27 cellular contexts compared by ENCODE assay signal in the genomic region with DNA sequence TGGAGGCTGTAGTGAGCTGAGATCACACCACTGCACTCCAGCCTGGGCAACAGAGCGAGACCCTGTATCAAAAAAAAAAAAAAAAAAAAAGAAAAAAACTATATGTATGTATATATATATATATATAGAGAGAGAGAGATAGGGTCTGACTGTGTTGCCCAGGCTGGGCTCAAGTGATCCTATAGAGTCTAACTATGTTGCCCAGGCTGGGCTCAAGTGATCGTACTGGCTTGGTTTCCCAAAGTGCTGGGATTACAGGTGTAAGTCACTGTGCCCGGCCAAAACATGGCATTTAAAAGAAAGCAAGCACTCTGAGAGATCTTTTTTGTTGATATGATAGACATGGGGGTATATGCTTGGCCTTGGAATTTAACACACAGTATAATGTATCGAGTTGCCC. TPM values are rescaled to one million over a fixed set of nuclear protein-coding genes. Genes with fewer than 3 reads are reported as not detected.
DNase-seq lines count a peak whose midpoint lies in the region; ATAC-seq, FAIRE-seq and TF ChIP-seq lines count a peak whose summit lies in the region.
"Had no signal": no experiment of that assay in that cellular context is flagged by ENCODE, and none has a peak within 500 bp of the region (broad histone marks: within the 10 kb centered on the region; RNA-seq: fewer than 3 reads in every experiment).

No MANE protein-coding gene starts in this region.

- H3K4me1 ChIP-seq in heart left ventricle: peaks cover 6 to 68% (median 40%) of the 10 kb centered on the region in 12 donors
- H3K4me1 ChIP-seq in endothelial cell of umbilical vein (ENCODE audit: control insufficient read depth, extremely low read depth, insufficient read depth, low read length): peaks cover 40% of the 10 kb centered on the region
- peaks cover 35 to 46% of the 10 kb centered on the region in 2 donors for H3K4me1 ChIP-seq in gastrocnemius medialis
- peaks cover 31 to 61% (median 42%) of the 10 kb centered on the region in 4 donors for H3K4me1 ChIP-seq in upper lobe of left lung
- no peaks in the 10 kb centered on the region for H3K4me1 ChIP-seq in prostate gland (replicated peaks)

- no peak for FAIRE-seq in endothelial cell of umbilical vein (lab: Jason Lieb, UNC)
- FAIRE-seq: A204.1, G401.6, HTR-8/SVneo, islet of Langerhans had no signal

- no peak for TF ChIP-seq POLR2A in heart left ventricle (IDR thresholded peaks at IDR 0.05)
- TF ChIP-seq POLR2A in endothelial cell of umbilical vein (IDR thresholded peaks at IDR 0.05; ENCODE audit: low read depth, low read length): peak; percentile 4
- no peak for TF ChIP-seq POLR2A in gastrocnemius medialis (IDR thresholded peaks at IDR 0.05)
- TF ChIP-seq POLR2A in upper lobe of left lung (IDR thresholded peaks at IDR 0.05): no peak
- TF ChIP-seq POLR2A in prostate gland (IDR thresholded peaks at IDR 0.05): no peak

- intact Hi-C loops in heart left ventricle (cut with DNase I) (loop anchor here in 7 of 10 donors (5.0 to 10.0 kb wide), 7 partner anchors 40 to 90 kb away; partner anchors contain the start of gene WBP1L (in 2 of the 7)), left ventricle myocardium superior (cut with micrococcal nuclease) (no loop called here), endothelial cell of umbilical vein (cut with micrococcal nuclease) (no loop called here), gastrocnemius medialis (cut with DNase I; ENCODE audit: low total_unique reads) (no loop called here), prostate gland (cut with DNase I) (no loop called here)

- no peak for TF ChIP-seq EP300 in upper lobe of left lung (IDR thresholded peaks at IDR 0.05)

- no peak overlapping the region for H3K4me3 ChIP-seq in heart left ventricle
- H3K4me3 ChIP-seq in endothelial cell of umbilical vein (replicated peaks in 1 of 3; ENCODE audit: insufficient read depth in 1 of 3, low read depth in 1 of 3, low read length in 3 of 3): no peak overlapping the region
- H3K4me3 ChIP-seq in gastrocnemius medialis: no peak overlapping the region
- H3K4me3 ChIP-seq in upper lobe of left lung: no peak overlapping the region
- H3K4me3 ChIP-seq in prostate gland: no peak overlapping the region
- H3K4me3 ChIP-seq: GM23248, hepatocyte had no signal

- POLR2A ChIA-PET in endothelial cell of umbilical vein (lab: Charles Lee): interaction anchor here (0.6 to 2.1 kb wide), 2 partner anchors 40 to 138 kb away, joined by 5 to 6 read pairs; no protein-coding TSS in a partner anchor

- CTCF ChIA-PET in endothelial cell of umbilical vein (lab: Charles Lee): interaction anchor here (1.8 to 2.4 kb wide), 2 partner anchors 14 to 65 kb away, joined by 5 to 14 read pairs; no protein-coding TSS in a partner anchor

- BruUV-seq in endothelial cell of umbilical vein (replicated peaks; lab: Mats Ljungman, UMichigan): no TSS peak

- H3K27me3 ChIP-seq in heart left ventricle: no peaks in the 10 kb centered on the region
- H3K27me3 ChIP-seq in endothelial cell of umbilical vein (ENCODE audit: control insufficient read depth in 2 of 2, insufficient read depth in 2 of 2, low read length in 2 of 2): no peaks in the 10 kb centered on the region
- no peaks in the 10 kb centered on the region for H3K27me3 ChIP-seq in gastrocnemius medialis
- H3K27me3 ChIP-seq in upper lobe of left lung: no peaks in the 10 kb centered on the region
- no peaks in the 10 kb centered on the region for H3K27me3 ChIP-seq in prostate gland (replicated peaks; ENCODE audit: insufficient read depth)
- H3K27me3 ChIP-seq: hepatocyte had no signal

- no peak overlapping the region for H2AFZ ChIP-seq in endothelial cell of umbilical vein (ENCODE audit: low read depth, low read length)
- H2AFZ ChIP-seq: GM23248, hepatocyte had no signal

- no peaks in the 10 kb centered on the region for H4K20me1 ChIP-seq in endothelial cell of umbilical vein (replicated peaks; ENCODE audit: control insufficient read depth, extremely low read depth, insufficient read depth, low read length)

- peak overlapping the region; percentile 81 to 98 (median 88) for H3K27ac ChIP-seq in heart left ventricle
- H3K27ac ChIP-seq in endothelial cell of umbilical vein (ENCODE audit: insufficient read depth, low read depth, low read length): peak overlapping the region; percentile 99
- peak overlapping the region; percentile 84 to 89 (median 86) for H3K27ac ChIP-seq in gastrocnemius medialis
- H3K27ac ChIP-seq in upper lobe of left lung: peak overlapping the region; percentile 88 to 93 (median 92)
- H3K27ac ChIP-seq in prostate gland: peak overlapping the region in 1 of 2 donors; percentile 56
- H3K27ac ChIP-seq: VCaP had no signal

- ATAC-seq in heart left ventricle (no peak), left ventricle myocardium superior (no peak), gastrocnemius medialis (no peak), upper lobe of left lung (ENCODE audit: low FRiP score in 2 of 2) (no peak)
- ATAC-seq: natural killer cell had no signal

- no peak overlapping the region for H3K9ac ChIP-seq in endothelial cell of umbilical vein (replicated peaks; ENCODE audit: extremely low read depth, insufficient read depth, low read length)

- dilution Hi-C loops in endothelial cell of umbilical vein (cut with MboI; ENCODE audit: extremely low pct_ligation_motif_present, low sequenced_read_pairs): no loop called here

- no peaks in the 10 kb centered on the region for H3K79me2 ChIP-seq in endothelial cell of umbilical vein (ENCODE audit: control insufficient read depth, insufficient read depth, low read length)
- H3K79me2 ChIP-seq: hepatocyte had no signal

- in situ Hi-C loops in gastrocnemius medialis (cut with MboI; ENCODE audit: low sequenced_read_pairs in 4 of 4): loop anchor here in 1 of 4 donors (10.0 kb wide), 1 partner anchor 72 kb away; the partner anchor contains the start of gene WBP1L

- H3K9me3 ChIP-seq in heart left ventricle (no peaks in the 10 kb centered on the region), endothelial cell of umbilical vein (replicated peaks; ENCODE audit: control insufficient read depth, insufficient read depth, low read length) (no peaks in the 10 kb centered on the region), gastrocnemius medialis (no peaks in the 10 kb centered on the region), upper lobe of left lung (no peaks in the 10 kb centered on the region), prostate gland (no peaks in the 10 kb centered on the region)

- WGBS in heart left ventricle, 4 donors: 95 to 96% (median 96%) methylated on average over 4 of the region's 4 CpGs
- WGBS in upper lobe of left lung, 2 donors: 94 to 96% methylated on average over 4 of the region's 4 CpGs
- WGBS in prostate gland: 91% methylated on average over 4 of the region's 4 CpGs

- no peak overlapping the region for H3K4me2 ChIP-seq in endothelial cell of umbilical vein (ENCODE audit: insufficient read depth, low read length)
- H3K4me2 ChIP-seq: hepatocyte had no signal

- DNase-seq in heart left ventricle (no peak), left ventricle myocardium superior (no peak), endothelial cell of umbilical vein (ENCODE audit: low read depth, low spot score) (no peak), gastrocnemius medialis (no peak), upper lobe of left lung (no peak), HPDE6-E6E7 (ENCODE audit: extremely low spot score) (no peak), prostate gland (ENCODE audit: low spot score) (no peak), NCI-H82 treated with DMSO at 0.1 percent for 48 hours (lab: John Stamatoyannopoulos, UW; ENCODE audit: unreplicated experiment) (no peak)
- DNase-seq: activated gamma-delta T cell; amniotic stem cell; GM23248; mesendoderm; natural killer cell; NCI-H1105; NCI-H524 treated with DMSO at 0.1 percent for 48 hours; posterior cingulate gyrus; SIG-M5; stimulated activated CD4-positive, alpha-beta T cell treated with anti-CD3 and anti-CD28 coated beads, Interleukin-12 subunit alpha, Interleukin-12 subunit beta, amount 100 ng/mL, for 4 hours; T-helper 1 cell had no signal

- no peaks in the 10 kb centered on the region for H3K9me1 ChIP-seq in endothelial cell of umbilical vein (replicated peaks; ENCODE audit: control insufficient read depth, extremely low read depth, insufficient read depth, low read length)

- H3K36me3 ChIP-seq in heart left ventricle (peaks cover 0 to 30% (median 21%) of the 10 kb centered on the region in 9 donors), endothelial cell of umbilical vein (ENCODE audit: control insufficient read depth in 2 of 2, extremely low read depth in 1 of 2, insufficient read depth in 2 of 2, low read length in 2 of 2) (peaks cover 0 to 17% of the 10 kb centered on the region in 2 experiments), gastrocnemius medialis (peaks cover 0 to 20% of the 10 kb centered on the region in 2 donors), upper lobe of left lung (peaks cover 9 to 29% (median 20%) of the 10 kb centered on the region in 4 donors), prostate gland (peaks cover 0 to 3% of the 10 kb centered on the region in 2 donors)

- TF ChIP-seq CTCF in heart left ventricle (IDR thresholded peaks at IDR 0.05) (no peak), endothelial cell of umbilical vein (IDR thresholded peaks at IDR 0.05; ENCODE audit: extremely low read depth in 1 of 2, insufficient read depth in 1 of 2, low read depth in 1 of 2, low read length in 2 of 2) (no peak), gastrocnemius medialis (IDR thresholded peaks at IDR 0.05 in 4 of 5, conservative IDR thresholded peaks at IDR 0.05 in 1 of 5) (no peak), upper lobe of left lung (IDR thresholded peaks at IDR 0.05) (no peak), prostate gland (IDR thresholded peaks at IDR 0.05) (no peak)

RNA-seq across cellular contexts. Expression of gene CYP17A1, which starts 20.0 kb away (rescaled TPM):
- total RNA-seq in heart left ventricle: under 1 TPM in 1 of 9 donors, not detected in 8; 0.25 TPM
- polyA plus RNA-seq in heart left ventricle: not detected
- not detected for total RNA-seq in left ventricle myocardium superior
- total RNA-seq in endothelial cell of umbilical vein: not detected in 2 replicates
- not detected in 2 replicates for polyA plus RNA-seq in endothelial cell of umbilical vein
- polyA plus RNA-seq in endothelial cell of umbilical vein (2011; cell fraction: cytosol; rRNA removed): not detected in 2 replicates
- polyA plus RNA-seq in endothelial cell of umbilical vein (2011; cell fraction: nucleus; rRNA removed): not detected in 2 replicates
- polyA plus RNA-seq in endothelial cell of umbilical vein (2012): not detected in 2 replicates
- not detected in 2 replicates for polyA minus RNA-seq in endothelial cell of umbilical vein
- polyA minus RNA-seq in endothelial cell of umbilical vein (2011; cell fraction: cytosol; rRNA and poly(A)+ RNA removed): not detected
- polyA minus RNA-seq in endothelial cell of umbilical vein (2011; cell fraction: nucleus; rRNA and poly(A)+ RNA removed): not detected in 2 replicates
- 1 to 10 TPM in 1 of 4 donors, not detected in 3; 4.2 TPM for total RNA-seq in gastrocnemius medialis
- total RNA-seq in upper lobe of left lung: 1 to 10 TPM in 5 of 6 donors, not detected in 1; 1.2 to 6.3 (median 2.1) TPM
- 10 to 100 TPM in 1 of 2 donors, not detected in 1; 12.8 TPM for total RNA-seq in prostate gland
- total RNA-seq: GM23248, hepatocyte, LHCN-M2, natural killer cell had no signal
- polyA plus RNA-seq: BJ, GM23248, hepatocyte had no signal

RNA-seq across cellular contexts. Expression of gene BORCS7, which starts 36.9 kb away (rescaled TPM):
- total RNA-seq in heart left ventricle (10 to 100 TPM; 11.5 to 29.3 (median 16.9) TPM), left ventricle myocardium superior (12.3 TPM), endothelial cell of umbilical vein (16.2 and 16.9 TPM in 2 replicates), gastrocnemius medialis (10 to 100 TPM; 18.1 to 38.2 (median 27.1) TPM), upper lobe of left lung (10 to 100 TPM; 10.5 to 43.4 (median 23.0) TPM), prostate gland (10 to 100 TPM; 39.0 to 49.4 TPM)
- polyA plus RNA-seq in heart left ventricle (10 to 100 TPM; 15.4 to 32.9 TPM), endothelial cell of umbilical vein (16.5 and 26.0 TPM in 2 replicates)
- polyA plus RNA-seq in endothelial cell of umbilical vein (2011; cell fraction: cytosol; rRNA removed): 31.4 and 33.6 TPM in 2 replicates
- 11.1 and 12.2 TPM in 2 replicates for polyA plus RNA-seq in endothelial cell of umbilical vein (2011; cell fraction: nucleus; rRNA removed)
- 21.4 and 21.8 TPM in 2 replicates for polyA plus RNA-seq in endothelial cell of umbilical vein (2012)
- 12.5 and 14.9 TPM in 2 replicates for polyA minus RNA-seq in endothelial cell of umbilical vein
- polyA minus RNA-seq in endothelial cell of umbilical vein (2011; cell fraction: cytosol; rRNA and poly(A)+ RNA removed): 4.8 TPM
- 8.4 and 9.4 TPM in 2 replicates for polyA minus RNA-seq in endothelial cell of umbilical vein (2011; cell fraction: nucleus; rRNA and poly(A)+ RNA removed)

RNA-seq across cellular contexts. Expression of gene AS3MT, which starts 52.1 kb away (rescaled TPM):
- total RNA-seq in heart left ventricle: 10 to 100 TPM in 7 of 9 donors, 1 to 10 TPM in 2; 8.6 to 29.0 (median 15.8) TPM
- polyA plus RNA-seq in heart left ventricle: 10 to 100 TPM in 1 of 2 donors, 1 to 10 TPM in 1; 5.2 to 42.2 TPM
- total RNA-seq in left ventricle myocardium superior: 22.4 TPM
- total RNA-seq in endothelial cell of umbilical vein: 0.95 TPM in 1 of 2 replicates, not detected in the other
- polyA plus RNA-seq in endothelial cell of umbilical vein: 0.72 and 1.0 TPM in 2 replicates
- polyA plus RNA-seq in endothelial cell of umbilical vein (2011; cell fraction: cytosol; rRNA removed): 1.1 and 1.3 TPM in 2 replicates
- polyA plus RNA-seq in endothelial cell of umbilical vein (2011; cell fraction: nucleus; rRNA removed): 0.78 and 1.8 TPM in 2 replicates
- 0.82 and 1.1 TPM in 2 replicates for polyA plus RNA-seq in endothelial cell of umbilical vein (2012)
- polyA minus RNA-seq in endothelial cell of umbilical vein: 0.72 and 1.4 TPM in 2 replicates
- polyA minus RNA-seq in endothelial cell of umbilical vein (2011; cell fraction: cytosol; rRNA and poly(A)+ RNA removed): not detected
- polyA minus RNA-seq in endothelial cell of umbilical vein (2011; cell fraction: nucleus; rRNA and poly(A)+ RNA removed): 0.34 and 0.58 TPM in 2 replicates
- 1 to 10 TPM in 3 of 4 donors, under 1 TPM in 1; 0.91 to 5.6 (median 4.8) TPM for total RNA-seq in gastrocnemius medialis
- total RNA-seq in upper lobe of left lung: 1 to 10 TPM; 1.7 to 4.9 (median 2.3) TPM
- total RNA-seq in prostate gland: 10 to 100 TPM in 1 of 2 donors, 1 to 10 TPM in 1; 8.4 to 17.4 TPM

Comparison
In these comparisons a context has a peak if more than half of its experiments do, and no peak if none do; other contexts are left out.
1. intact Hi-C loops: an anchor here in heart left ventricle (5.0 to 10.0 kb wide); none called in left ventricle myocardium superior, endothelial cell of umbilical vein, gastrocnemius medialis and prostate gland.